ENCODE assay signal across 9 cellular contexts in genomic region chr17:19002191-19002590, GRCh38. TPM values are rescaled to one million over a fixed set of nuclear protein-coding genes. Genes with fewer than 3 reads are reported as not detected.
DNase-seq lines count a peak whose midpoint lies in the region; ATAC-seq, FAIRE-seq and TF ChIP-seq lines count a peak whose summit lies in the region.
"Had no signal": no experiment of that assay in that cellular context is flagged by ENCODE, and none has a peak within 500 bp of the region (broad histone marks: within the 10 kb centered on the region; RNA-seq: fewer than 3 reads in every experiment).

No MANE protein-coding gene starts in this region.

- H3K4me3 ChIP-seq in CD4-positive, alpha-beta memory T cell (ENCODE audit: low read length in 2 of 2) = no peak overlapping the region
- H3K4me3 ChIP-seq in HUES64 (ENCODE audit: low read length) = peak overlapping the region; percentile 89
- H3K4me3 ChIP-seq in bronchial epithelial cell (ENCODE audit: low read depth, low read length) = peak overlapping the region; percentile 81
- no peak overlapping the region for H3K4me3 ChIP-seq in coronary artery

- intact Hi-C loops in CD4-positive, alpha-beta memory T cell (cut with micrococcal nuclease) = loop anchor here (10.0 kb wide), 1 partner anchor 377 kb away; no protein-coding TSS in a partner anchor

- 93% methylated on average over 5 of the region's 5 CpGs for WGBS in HUES64

- peak overlapping the region in 4 of 7 donors; percentile 13 to 87 (median 62) for H3K27ac Mint-ChIP-seq in CD4-positive, alpha-beta memory T cell
- H3K27ac Mint-ChIP-seq in natural killer cell treated with Interleukin-12 subunit alpha and Interleukin-12 subunit beta and Interleukin-15 and Interleukin-18, amount 100 ng/mL, for 72 hours = no peak overlapping the region

- H3K36me3 Mint-ChIP-seq in CD4-positive, alpha-beta memory T cell = peaks cover 6 to 10% of the 10 kb centered on the region in 2 donors
- no peaks in the 10 kb centered on the region for H3K36me3 Mint-ChIP-seq in natural killer cell treated with Interleukin-12 subunit alpha and Interleukin-12 subunit beta and Interleukin-15 and Interleukin-18, amount 100 ng/mL, for 72 hours

- no peak for ATAC-seq in natural killer cell treated with Interleukin-12 subunit alpha and Interleukin-12 subunit beta and Interleukin-15 and Interleukin-18, amount 100 ng/mL, for 72 hours

- peak overlapping the region; percentile 13 to 96 (median 78) for H3K4me3 Mint-ChIP-seq in CD4-positive, alpha-beta memory T cell
- H3K4me3 Mint-ChIP-seq in natural killer cell treated with Interleukin-12 subunit alpha and Interleukin-12 subunit beta and Interleukin-15 and Interleukin-18, amount 100 ng/mL, for 72 hours = peak overlapping the region; percentile 7

- H3K4me1 ChIP-seq in CD4-positive, alpha-beta memory T cell (ENCODE audit: insufficient read depth, low read length) = peaks cover 35% of the 10 kb centered on the region
- H3K4me1 ChIP-seq in HUES64 (ENCODE audit: insufficient read depth, low read length) = peaks cover 9% of the 10 kb centered on the region

- FAIRE-seq in bronchial epithelial cell (lab: Jason Lieb, UNC) = no peak
- FAIRE-seq: islet of Langerhans had no signal

- H3K9me3 Mint-ChIP-seq in CD4-positive, alpha-beta memory T cell = no peaks in the 10 kb centered on the region
- H3K9me3 Mint-ChIP-seq in natural killer cell treated with Interleukin-12 subunit alpha and Interleukin-12 subunit beta and Interleukin-15 and Interleukin-18, amount 100 ng/mL, for 72 hours = no peaks in the 10 kb centered on the region

- CTCF ChIA-PET in CD4-positive, alpha-beta memory T cell (lab: Charles Lee; ENCODE audit: partially characterized antibody) = interaction anchor here (5.4 kb wide), 1 partner anchor 41 kb away, joined by 35 read pairs; no protein-coding TSS in a partner anchor

- POLR2A ChIA-PET in CD4-positive, alpha-beta memory T cell (lab: Charles Lee; ENCODE audit: partially characterized antibody) = interaction anchor here (1.1 to 1.4 kb wide), 3 partner anchors 8 to 21 kb away, joined by 3 to 4 read pairs (median 3); no protein-coding TSS in a partner anchor

- no peaks in the 10 kb centered on the region for H3K27me3 ChIP-seq in CD4-positive, alpha-beta memory T cell (ENCODE audit: insufficient read depth, low read length)
- H3K27me3 ChIP-seq in HUES64 (ENCODE audit: insufficient read depth, low read length) (no peaks in the 10 kb centered on the region), bronchial epithelial cell (ENCODE audit: control insufficient read depth, insufficient read depth, low read length) (no peaks in the 10 kb centered on the region)

- H3K9me3 ChIP-seq in CD4-positive, alpha-beta memory T cell (ENCODE audit: control insufficient read depth in 1 of 2, low read length in 2 of 2) = no peaks in the 10 kb centered on the region
- H3K9me3 ChIP-seq in HUES64 (ENCODE audit: insufficient read depth, low read depth, low read length) = 0 out of 2 replicates have a peak, but pooled peaks cover 6% of the 10 kb centered on the region

- peaks cover 15 to 40% (median 29%) of the 10 kb centered on the region in 4 donors for H3K4me1 Mint-ChIP-seq in CD4-positive, alpha-beta memory T cell
- H3K4me1 Mint-ChIP-seq in natural killer cell treated with Interleukin-12 subunit alpha and Interleukin-12 subunit beta and Interleukin-15 and Interleukin-18, amount 100 ng/mL, for 72 hours (ENCODE audit: low read depth in 2 of 2) = peaks cover 8% of the 10 kb centered on the region in 2 donors

- TF ChIP-seq CTCF in bronchial epithelial cell (IDR thresholded peaks at IDR 0.05; ENCODE audit: insufficient read depth, low read length, severe bottlenecking) = no peak
- no peak for TF ChIP-seq CTCF in coronary artery (IDR thresholded peaks at IDR 0.05)

- H3K27ac ChIP-seq in CD4-positive, alpha-beta memory T cell (ENCODE audit: low read depth, low read length) = no peak overlapping the region
- H3K27ac ChIP-seq in HUES64 (ENCODE audit: low read depth, low read length) = no peak overlapping the region
- peak overlapping the region in 1 of 2 donors; percentile 22 for H3K27ac ChIP-seq in coronary artery

- DNase-seq in CD4-positive, alpha-beta memory T cell = no peak
- no peak for DNase-seq in bronchial epithelial cell (ENCODE audit: low read depth)
- no peak for DNase-seq in natural killer cell treated with Interleukin-12 subunit alpha and Interleukin-12 subunit beta and Interleukin-15 and Interleukin-18, amount 100 ng/mL, for 72 hours (ENCODE audit: low spot score)
- DNase-seq in coronary artery (ENCODE audit: low spot score) = no peak
- no peak for DNase-seq in DMS79 (lab: John Stamatoyannopoulos, UW)
- no peak for DNase-seq in effector CD4-positive, alpha-beta T cell

- H3K9ac ChIP-seq in HUES64 (ENCODE audit: low read depth, low read length) = no peak overlapping the region; the same call in 1 of the 2 replicates

- H3K27me3 Mint-ChIP-seq in CD4-positive, alpha-beta memory T cell = no peaks in the 10 kb centered on the region
- no peaks in the 10 kb centered on the region for H3K27me3 Mint-ChIP-seq in natural killer cell treated with Interleukin-12 subunit alpha and Interleukin-12 subunit beta and Interleukin-15 and Interleukin-18, amount 100 ng/mL, for 72 hours

- H3K36me3 ChIP-seq in CD4-positive, alpha-beta memory T cell (ENCODE audit: insufficient read depth, low read length) = no peaks in the 10 kb centered on the region
- peaks cover 44% of the 10 kb centered on the region for H3K36me3 ChIP-seq in HUES64 (ENCODE audit: insufficient read depth, low read length)
- H3K36me3 ChIP-seq in bronchial epithelial cell (ENCODE audit: control insufficient read depth, insufficient read depth, low read length) = peaks cover 31% of the 10 kb centered on the region

RNA-seq across cellular contexts. Expression of gene FAM83G, which starts 2.4 kb away (rescaled TPM):
- total RNA-seq in CD4-positive, alpha-beta memory T cell = 10 to 100 TPM; 13.8 to 15.1 TPM
- polyA plus RNA-seq in CD4-positive, alpha-beta memory T cell = 1 to 10 TPM; 1.6 to 6.9 TPM
- polyA plus RNA-seq in HUES64 (2013, experiment 1 of 2) = 14.0 TPM
- polyA plus RNA-seq in HUES64 (2013, experiment 2 of 2) = 11.6 TPM
- total RNA-seq in bronchial epithelial cell = 28.4 and 35.5 TPM in 2 replicates
- 1 to 10 TPM; 1.4 to 2.6 TPM for total RNA-seq in natural killer cell treated with Interleukin-12 subunit alpha and Interleukin-12 subunit beta and Interleukin-15 and Interleukin-18, amount 100 ng/mL, for 72 hours

RNA-seq across cellular contexts. Expression of gene GRAP, which starts 44.6 kb away (rescaled TPM):
- total RNA-seq in CD4-positive, alpha-beta memory T cell = 10 to 100 TPM; 63.1 to 75.8 TPM
- 10 to 100 TPM; 61.6 to 70.1 TPM for polyA plus RNA-seq in CD4-positive, alpha-beta memory T cell
- 0.90 TPM for polyA plus RNA-seq in HUES64 (2013, experiment 1 of 2)
- polyA plus RNA-seq in HUES64 (2013, experiment 2 of 2) = 1.5 TPM
- not detected in 2 replicates for total RNA-seq in bronchial epithelial cell
- total RNA-seq in natural killer cell treated with Interleukin-12 subunit alpha and Interleukin-12 subunit beta and Interleukin-15 and Interleukin-18, amount 100 ng/mL, for 72 hours = 10 to 100 TPM in 1 of 2 donors, 1 to 10 TPM in 1; 8.2 to 15.9 TPM
- total RNA-seq: osteocyte had no signal

RNA-seq across cellular contexts. Expression of gene SLC5A10, which starts 50.2 kb away (rescaled TPM):
- not detected for total RNA-seq in CD4-positive, alpha-beta memory T cell
- under 1 TPM; 0.10 to 0.11 TPM for polyA plus RNA-seq in CD4-positive, alpha-beta memory T cell
- polyA plus RNA-seq in HUES64 (2013, experiment 1 of 2) = 0.05 TPM
- not detected for polyA plus RNA-seq in HUES64 (2013, experiment 2 of 2)
- 0.13 TPM in 1 of 2 replicates, not detected in the other for total RNA-seq in bronchial epithelial cell
- not detected for total RNA-seq in natural killer cell treated with Interleukin-12 subunit alpha and Interleukin-12 subunit beta and Interleukin-15 and Interleukin-18, amount 100 ng/mL, for 72 hours
- total RNA-seq: osteocyte had no signal

Comparison
In these comparisons a context has a peak if more than half of its experiments do, and no peak if none do; other contexts are left out.
1. H3K4me3 ChIP-seq: peak in HUES64 (single experiment) and bronchial epithelial cell (single experiment); none in CD4-positive, alpha-beta memory T cell (0 of 2) and coronary artery (single experiment).
2. H3K27ac Mint-ChIP-seq: peak in CD4-positive, alpha-beta memory T cell (4 of 7); none in natural killer cell treated with Interleukin-12 subunit alpha and Interleukin-12 subunit beta and Interleukin-15 and Interleukin-18, amount 100 ng/mL, for 72 hours (0 of 2).